Comparison of ENCODE assay signal across 7 cellular contexts in the genomic region with DNA sequence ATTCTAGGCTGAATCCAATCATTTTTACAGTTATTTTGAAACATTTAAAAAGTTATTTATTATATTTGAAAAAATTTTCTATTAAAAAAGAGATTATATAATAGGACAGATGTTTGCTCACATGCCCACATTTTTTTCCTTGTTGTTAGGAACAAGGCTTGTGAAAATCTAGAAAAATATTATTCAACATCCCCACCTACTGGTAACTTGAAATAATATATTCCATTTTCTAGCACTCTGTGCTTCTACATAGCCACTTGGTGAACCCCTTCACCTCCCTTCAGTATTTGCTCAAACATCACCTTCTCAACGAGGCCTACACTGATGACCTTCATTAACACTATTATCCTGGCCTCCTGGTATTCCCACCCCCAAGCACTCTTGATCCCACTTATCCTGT. TPM values are rescaled to one million over a fixed set of nuclear protein-coding genes. Genes with fewer than 3 reads are reported as not detected.
DNase-seq lines count a peak whose midpoint lies in the region; ATAC-seq and TF ChIP-seq lines count a peak whose summit lies in the region.

No MANE protein-coding gene starts in this region.

- H3K36me3 ChIP-seq in gastroesophageal sphincter = no peaks in the 10 kb centered on the region

- no peak overlapping the region for H3K4me3 ChIP-seq in gastroesophageal sphincter

- no peak overlapping the region for H3K27ac ChIP-seq in gastroesophageal sphincter

- TF ChIP-seq POLR2A in gastroesophageal sphincter (IDR thresholded peaks at IDR 0.05) = no peak

- DNase-seq in HT-29 (ENCODE audit: low spot score) = peak; percentile 67
- DNase-seq in RPMI8226 = peak; percentile 5
- no peak for DNase-seq in activated CD4-positive, alpha-beta T cell treated with anti-CD3 and anti-CD28 coated beads for 48 hours

- peak; percentile 76 for ATAC-seq in GM18502 (IDR thresholded peaks at IDR 0.05; ENCODE audit: poor library complexity, unreplicated experiment)
- ATAC-seq in gastroesophageal sphincter = peak; percentile 31
- ATAC-seq in GM21447 (IDR thresholded peaks at IDR 0.05; ENCODE audit: unreplicated experiment) = no peak
- no peak for ATAC-seq in HG02623 (IDR thresholded peaks at IDR 0.05; ENCODE audit: unreplicated experiment)

- no peak for TF ChIP-seq EP300 in gastroesophageal sphincter (IDR thresholded peaks at IDR 0.05)

- H3K4me1 ChIP-seq in gastroesophageal sphincter = no peaks in the 10 kb centered on the region

- no peaks in the 10 kb centered on the region for H3K27me3 ChIP-seq in gastroesophageal sphincter

- H3K9me3 ChIP-seq in gastroesophageal sphincter = no peaks in the 10 kb centered on the region

- WGBS in gastroesophageal sphincter (ENCODE audit: low coverage in 1 of 2), 2 donors = 7 to 8% methylated on average over 1 of the region's 1 CpG

- TF ChIP-seq CTCF in gastroesophageal sphincter (IDR thresholded peaks at IDR 0.05) = peak in 1 of 4 experiments; percentile 31

RNA-seq across cellular contexts. Expression of a gene that starts 18.4 kb away (rescaled TPM):
- total RNA-seq in HT-29 (2014; rRNA removed; shearing (Covaris generic)) = not detected in 2 replicates
- total RNA-seq in gastroesophageal sphincter = not detected

RNA-seq across cellular contexts. Expression of a gene that starts 29.8 kb away (rescaled TPM):
- total RNA-seq in HT-29 (2014; rRNA removed; shearing (Covaris generic)) = 0.13 and 0.23 TPM in 2 replicates
- total RNA-seq in gastroesophageal sphincter = not detected

Comparison
In these comparisons a context has a peak if more than half of its experiments do, and no peak if none do; other contexts are left out.
1. ATAC-seq: peak in GM18502 (single experiment) and gastroesophageal sphincter (single experiment); none in GM21447 (single experiment) and HG02623 (single experiment).